ENCODE assay signal across 1 cellular context in genomic region chr20:32190608-32191415, GRCh38.
TF ChIP-seq lines count a peak whose summit lies in the region.

No MANE protein-coding gene starts in this region.

TF ChIP-seq in HepG2, 621 proteins besides CTCF, POLR2A, EP300 and RAD21:
- TF ChIP-seq RBM22 (optimal IDR thresholded peaks at IDR 0.05; ENCODE audit: low read length) (peak; percentile 83), ZNF576 (CRISPR knock-in tag; IDR thresholded peaks at IDR 0.05) (0 out of 2 replicates have a peak, but pooled peaks have one; percentile 37), ZNF326 (CRISPR knock-in tag; IDR thresholded peaks at IDR 0.05; ENCODE audit: borderline replicate concordance) (no peak), ZNF468 (CRISPR knock-in tag; IDR thresholded peaks at IDR 0.05) (no peak), AKAP8 (CRISPR knock-in tag; IDR thresholded peaks at IDR 0.05) (0 out of 2 replicates have a peak, but pooled peaks have one; percentile 60), PRDM15 (CRISPR knock-in tag; IDR thresholded peaks at IDR 0.05) (peak; percentile 90), HIVEP1 (CRISPR knock-in tag; IDR thresholded peaks at IDR 0.05) (0 out of 2 replicates have a peak, but pooled peaks have one; percentile 30), JUNB (CRISPR knock-in tag; IDR thresholded peaks at IDR 0.05; ENCODE audit: borderline replicate concordance) (no peak), ZNF816 (CRISPR knock-in tag; IDR thresholded peaks at IDR 0.05; ENCODE audit: borderline replicate concordance) (no peak), THAP11 (CRISPR knock-in tag; IDR thresholded peaks at IDR 0.05) (no peak), SNAPC4 (CRISPR knock-in tag; IDR thresholded peaks at IDR 0.05) (no peak), DNMT3B (CRISPR knock-in tag; conservative IDR thresholded peaks at IDR 0.05) (no peak), NFYB (CRISPR knock-in tag; IDR thresholded peaks at IDR 0.05) (no peak), MLX (CRISPR knock-in tag; IDR thresholded peaks at IDR 0.05) (no peak), ARNT2 (CRISPR knock-in tag; IDR thresholded peaks at IDR 0.05; ENCODE audit: low read depth) (no peak), PAF1 (CRISPR knock-in tag; IDR thresholded peaks at IDR 0.05) (peak; percentile 72; the same call in 1 of the 2 replicates), ZNF20 (CRISPR knock-in tag; IDR thresholded peaks at IDR 0.05) (no peak), PAX8 (CRISPR knock-in tag; IDR thresholded peaks at IDR 0.05; ENCODE audit: borderline replicate concordance) (0 out of 2 replicates have a peak, but pooled peaks have one; percentile 25), MED1 (CRISPR knock-in tag; IDR thresholded peaks at IDR 0.05) (no peak), FOXO1 (CRISPR knock-in tag; IDR thresholded peaks at IDR 0.05) (peak; percentile 13; the same call in 1 of the 2 replicates), PBX2 (CRISPR knock-in tag; IDR thresholded peaks at IDR 0.05) (no peak), HNF4G (IDR thresholded peaks at IDR 0.05; ENCODE audit: borderline replicate concordance, low read depth, low read length) (0 out of 2 replicates have a peak, but pooled peaks have one; percentile 8), HNF4G (CRISPR knock-in tag; IDR thresholded peaks at IDR 0.05; ENCODE audit: borderline replicate concordance, low read depth) (no peak), ARNT (IDR thresholded peaks at IDR 0.05) (no peak), ZNF761 (CRISPR knock-in tag; conservative IDR thresholded peaks at IDR 0.05) (no peak), ZBTB3 (CRISPR knock-in tag; IDR thresholded peaks at IDR 0.05; ENCODE audit: borderline replicate concordance, low read depth) (no peak), ATF7 (IDR thresholded peaks at IDR 0.05) (no peak), ATF7 (CRISPR knock-in tag; IDR thresholded peaks at IDR 0.05) (0 out of 2 replicates have a peak, but pooled peaks have one; percentile 15), CREM (IDR thresholded peaks at IDR 0.05) (no peak), CREM (CRISPR knock-in tag; IDR thresholded peaks at IDR 0.05) (no peak), ZNF501 (CRISPR knock-in tag; IDR thresholded peaks at IDR 0.05) (peak; percentile 4; the same call in 1 of the 2 replicates), ZSCAN31 (CRISPR knock-in tag; IDR thresholded peaks at IDR 0.05; ENCODE audit: low read depth) (0 out of 2 replicates have a peak, but pooled peaks have one; percentile 38), POLR2G (IDR thresholded peaks at IDR 0.05; ENCODE audit: low read depth, low read length) (peak; percentile 59; the same call in 1 of the 2 replicates), ZFP36L2 (CRISPR knock-in tag; IDR thresholded peaks at IDR 0.05) (no peak), ZBTB7B (CRISPR knock-in tag; IDR thresholded peaks at IDR 0.05) (0 out of 2 replicates have a peak, but pooled peaks have one; percentile 36), UBTF (CRISPR knock-in tag; IDR thresholded peaks at IDR 0.05) (0 out of 2 replicates have a peak, but pooled peaks have one; percentile 31), ZBTB40 (IDR thresholded peaks at IDR 0.05) (no peak), ZBTB40 (CRISPR knock-in tag; IDR thresholded peaks at IDR 0.05) (no peak), ZNF317 (CRISPR knock-in tag; IDR thresholded peaks at IDR 0.05) (no peak)
TF ChIP-seq in HepG2: peak in this region for 15.
